ENCODE assay signal across 19 cellular contexts in genomic region chr14:86779416-86779815, GRCh38.
"Had no signal": no experiment of that assay in that cellular context is flagged by ENCODE, and none has a peak within 500 bp of the region (broad histone marks: within the 10 kb centered on the region; RNA-seq: fewer than 3 reads in every experiment).

No MANE protein-coding gene starts in this region.

- H3K9ac ChIP-seq: neural progenitor cell had no signal

- H3K9me3 ChIP-seq: testis had no signal

- ATAC-seq: heart right ventricle; left lobe of liver; naive thymus-derived CD8-positive, alpha-beta T cell; stimulated activated naive B cell treated with anti-CD40 and anti-IgM and Interleukin-4, amounts not matched to agents 10 μg/mL and 1 μg/mL and 100 μg/mL, for 72 hours; WTC11 had no signal

- H3K4me1 ChIP-seq: heart right ventricle, neural progenitor cell, testis had no signal

- H3K4me3 ChIP-seq: coronary artery, heart right ventricle, lung, neural progenitor cell, testis had no signal

- DNase-seq: activated CD8-positive, alpha-beta memory T cell treated with anti-CD3 and anti-CD28 coated beads, Interleukin-2, amount 50 U/mL, for 4 hours; activated naive CD4-positive, alpha-beta T cell treated with Interleukin-2 at 50 U/mL for 16 hours; activated naive CD8-positive, alpha-beta T cell treated with anti-CD3 and anti-CD28 coated beads for 36 hours; activated T-cell treated with anti-CD3 and anti-CD28 coated beads, Interleukin-2, amount 50 U/mL, for 24 hours; cerebellar nuclear complex; endodermal cell; heart right ventricle; naive thymus-derived CD8-positive, alpha-beta T cell; stimulated activated CD4-positive, alpha-beta T cell treated with anti-CD3 and anti-CD28 coated beads, Interleukin-2, amount 100 ng/mL, for 48 hours; stimulated activated CD8-positive, alpha-beta memory T cell treated with anti-CD3 and anti-CD28 coated beads, Interleukin-4, amount 100 ng/mL, for 48 hours; stimulated activated naive B cell treated with anti-CD40 and anti-IgM and Interleukin-4, amounts not matched to agents 10 μg/mL and 1 μg/mL and 100 μg/mL, for 72 hours; T1000; testis had no signal

- FAIRE-seq: keratinocyte had no signal

- H3K36me3 ChIP-seq: heart right ventricle, neural progenitor cell had no signal

- H3K27me3 ChIP-seq: heart right ventricle, neural progenitor cell, testis had no signal

- H3K4me2 ChIP-seq: neural progenitor cell had no signal

- H3K27ac ChIP-seq: coronary artery, heart right ventricle, neural progenitor cell, testis had no signal

- H2AFZ ChIP-seq: neural progenitor cell had no signal
